ENCODE assay signal across 10 cellular contexts in the genomic region with DNA sequence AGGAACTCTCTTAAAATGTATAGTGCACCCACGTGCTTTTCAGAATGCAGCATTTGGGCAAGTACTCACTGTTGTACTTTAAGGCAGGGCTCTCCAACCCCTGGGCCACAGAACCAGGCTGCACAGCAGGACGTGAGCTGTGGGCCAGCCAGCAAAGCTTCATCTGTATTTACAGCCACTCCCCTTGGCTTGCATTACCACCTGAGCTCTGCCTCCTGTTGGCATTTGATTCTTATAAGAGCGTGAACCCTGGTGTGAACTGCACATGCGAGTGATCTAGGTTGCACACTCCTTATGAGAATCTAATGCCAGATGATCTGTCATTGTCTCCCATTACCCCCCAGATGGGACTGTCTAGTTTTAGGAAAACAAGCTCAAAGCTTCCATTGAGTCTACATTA. TPM values are rescaled to one million over a fixed set of nuclear protein-coding genes. Genes with fewer than 3 reads are reported as not detected.
DNase-seq lines count a peak whose midpoint lies in the region; ATAC-seq, FAIRE-seq and TF ChIP-seq lines count a peak whose summit lies in the region.
"Had no signal": no experiment of that assay in that cellular context is flagged by ENCODE, and none has a peak within 500 bp of the region (broad histone marks: within the 10 kb centered on the region; RNA-seq: fewer than 3 reads in every experiment).

No MANE protein-coding gene starts in this region.

- peak overlapping the region; percentile 48 for H3K4me2 ChIP-seq in OCI-LY3 (ENCODE audit: low read length)
- peak overlapping the region; percentile 15 for H3K4me2 ChIP-seq in endothelial cell of umbilical vein (ENCODE audit: insufficient read depth, low read length)

- H3K79me2 ChIP-seq in OCI-LY3 (ENCODE audit: low read length) (peaks cover 84% of the 10 kb centered on the region), endothelial cell of umbilical vein (ENCODE audit: control insufficient read depth, insufficient read depth, low read length) (peaks cover 69% of the 10 kb centered on the region)

- TF ChIP-seq POLR2A in endothelial cell of umbilical vein (IDR thresholded peaks at IDR 0.05; ENCODE audit: low read depth, low read length) (no peak), H54 (IDR thresholded peaks at IDR 0.05; ENCODE audit: low read depth, low read length) (no peak)

- no peaks in the 10 kb centered on the region for H3K27me3 Mint-ChIP-seq in activated CD4-positive, alpha-beta T cell treated with anti-CD3 and anti-CD28 coated beads, Interleukin-2, amount 10 ng/mL, durations not matched to agents 24 days and 14 days

- CTCF ChIA-PET in endothelial cell of umbilical vein (lab: Charles Lee): interaction anchor here (1.7 kb wide), 1 partner anchor 43 kb away, joined by 5 read pairs; no protein-coding TSS in a partner anchor

- H3K36me3 ChIP-seq in OCI-LY3 (replicated peaks; ENCODE audit: low read depth, low read length) (peaks cover 51% of the 10 kb centered on the region), endothelial cell of umbilical vein (ENCODE audit: control insufficient read depth in 2 of 2, extremely low read depth in 1 of 2, insufficient read depth in 2 of 2, low read length in 2 of 2) (peaks cover 2 to 14% of the 10 kb centered on the region in 2 experiments), psoas muscle (ENCODE audit: insufficient read depth in 1 of 2, low read depth in 1 of 2) (peaks cover 0 to 25% of the 10 kb centered on the region in 2 donors)

- peak overlapping the region; percentile 46; the same call in 1 of the 2 replicates for H3K4me3 ChIP-seq in OCI-LY3 (ENCODE audit: low read length)
- no peak overlapping the region for H3K4me3 ChIP-seq in endothelial cell of umbilical vein (replicated peaks in 1 of 3; ENCODE audit: insufficient read depth in 1 of 3, low read depth in 1 of 3, low read length in 3 of 3)
- peak overlapping the region; percentile 9 for H3K4me3 ChIP-seq in psoas muscle

- TF ChIP-seq CTCF in OCI-LY3 (IDR thresholded peaks at IDR 0.05; ENCODE audit: low read depth, low read length) (no peak), endothelial cell of umbilical vein (IDR thresholded peaks at IDR 0.05; ENCODE audit: extremely low read depth in 1 of 2, insufficient read depth in 1 of 2, low read depth in 1 of 2, low read length in 2 of 2) (no peak), psoas muscle (IDR thresholded peaks at IDR 0.05) (no peak)

- H2AFZ ChIP-seq in OCI-LY3 (ENCODE audit: low read depth, low read length) (no peak overlapping the region), endothelial cell of umbilical vein (ENCODE audit: low read depth, low read length) (no peak overlapping the region)

- dilution Hi-C loops in endothelial cell of umbilical vein (cut with MboI; ENCODE audit: extremely low pct_ligation_motif_present, low sequenced_read_pairs): no loop called here

- H3K27ac Mint-ChIP-seq in activated CD4-positive, alpha-beta T cell treated with anti-CD3 and anti-CD28 coated beads, Interleukin-2, amount 10 ng/mL, durations not matched to agents 24 days and 14 days: peak overlapping the region; percentile 36

- peaks cover 27% of the 10 kb centered on the region for H3K4me1 Mint-ChIP-seq in activated CD4-positive, alpha-beta T cell treated with anti-CD3 and anti-CD28 coated beads, Interleukin-2, amount 10 ng/mL, durations not matched to agents 24 days and 14 days

- H3K27me3 ChIP-seq in OCI-LY3 (ENCODE audit: low read depth, low read length): no peaks in the 10 kb centered on the region
- no peaks in the 10 kb centered on the region for H3K27me3 ChIP-seq in endothelial cell of umbilical vein (ENCODE audit: control insufficient read depth in 2 of 2, insufficient read depth in 2 of 2, low read length in 2 of 2)
- H3K27me3 ChIP-seq in psoas muscle (ENCODE audit: insufficient read depth in 3 of 3, low read length in 2 of 3): no peaks in the 10 kb centered on the region

- H3K9ac ChIP-seq in OCI-LY3 (ENCODE audit: low read length) (no peak overlapping the region), endothelial cell of umbilical vein (replicated peaks; ENCODE audit: extremely low read depth, insufficient read depth, low read length) (no peak overlapping the region)

- intact Hi-C loops in activated CD4-positive, alpha-beta T cell treated with anti-CD3 and anti-CD28 coated beads, Interleukin-2, amount 10 ng/mL, durations not matched to agents 24 days and 14 days (cut with micrococcal nuclease): no loop called here
- intact Hi-C loops in endothelial cell of umbilical vein (cut with micrococcal nuclease): no loop called here
- intact Hi-C loops in psoas muscle (cut with DNase I): no loop called here

- H3K4me1 ChIP-seq in OCI-LY3 (ENCODE audit: low read length) (peaks cover 28% of the 10 kb centered on the region), endothelial cell of umbilical vein (ENCODE audit: control insufficient read depth, extremely low read depth, insufficient read depth, low read length) (peaks cover 18% of the 10 kb centered on the region), psoas muscle (peaks cover 67% of the 10 kb centered on the region)

- peak overlapping the region; percentile 50 for H3K27ac ChIP-seq in OCI-LY3 (ENCODE audit: low read length)
- H3K27ac ChIP-seq in endothelial cell of umbilical vein (ENCODE audit: insufficient read depth, low read depth, low read length): no peak overlapping the region
- H3K27ac ChIP-seq in psoas muscle: no peak overlapping the region

- POLR2A ChIA-PET in endothelial cell of umbilical vein (lab: Charles Lee): interaction anchor here (0.8 kb wide), 1 partner anchor 648 kb away, joined by 5 read pairs; no protein-coding TSS in a partner anchor

- WGBS in psoas muscle, 3 donors: 42 to 62% (median 53%) methylated on average over 4 of the region's 4 CpGs

- peaks cover 65% of the 10 kb centered on the region for H4K20me1 ChIP-seq in OCI-LY3 (ENCODE audit: insufficient read depth, low read length)
- H4K20me1 ChIP-seq in endothelial cell of umbilical vein (replicated peaks; ENCODE audit: control insufficient read depth, extremely low read depth, insufficient read depth, low read length): peaks cover 9% of the 10 kb centered on the region

- no peaks in the 10 kb centered on the region for H3K9me3 Mint-ChIP-seq in activated CD4-positive, alpha-beta T cell treated with anti-CD3 and anti-CD28 coated beads, Interleukin-2, amount 10 ng/mL, durations not matched to agents 24 days and 14 days

- FAIRE-seq in endothelial cell of umbilical vein (lab: Jason Lieb, UNC): no peak
- FAIRE-seq in H54 (lab: Jason Lieb, UNC): no peak

- peaks cover 40% of the 10 kb centered on the region for H3K36me3 Mint-ChIP-seq in activated CD4-positive, alpha-beta T cell treated with anti-CD3 and anti-CD28 coated beads, Interleukin-2, amount 10 ng/mL, durations not matched to agents 24 days and 14 days (ENCODE audit: low read depth)

- BruUV-seq in endothelial cell of umbilical vein (replicated peaks; lab: Mats Ljungman, UMichigan): no TSS peak

- ATAC-seq in psoas muscle (no peak), GM21381 (IDR thresholded peaks at IDR 0.05; ENCODE audit: unreplicated experiment) (no peak)

- no peak for DNase-seq in activated CD4-positive, alpha-beta T cell treated with anti-CD3 and anti-CD28 coated beads, Interleukin-2, amount 10 ng/mL, durations not matched to agents 24 days and 14 days
- DNase-seq in activated CD4-positive, alpha-beta T cell treated with anti-CD3 and anti-CD28 coated beads, Interleukin-2, amount 50 U/mL, for 1 hour: no peak
- no peak for DNase-seq in endothelial cell of umbilical vein (ENCODE audit: low read depth, low spot score)
- DNase-seq in psoas muscle: peak in 1 of 2 donors; percentile 46
- no peak for DNase-seq in H54 (ENCODE audit: insufficient read length, low spot score)
- DNase-seq in T-helper 9 cell: no peak
- DNase-seq: NCI-H526 treated with DMSO at 0.1 percent for 48 hours; stimulated activated CD4-positive, alpha-beta T cell treated with anti-CD3 and anti-CD28 coated beads, Interleukin-15, amount 100 ng/mL, for 24 hours had no signal

- H3K4me3 Mint-ChIP-seq in activated CD4-positive, alpha-beta T cell treated with anti-CD3 and anti-CD28 coated beads, Interleukin-2, amount 10 ng/mL, durations not matched to agents 24 days and 14 days: peak overlapping the region; percentile 47

- H3K9me3 ChIP-seq in OCI-LY3 (ENCODE audit: insufficient read depth, low read length) (no peaks in the 10 kb centered on the region), endothelial cell of umbilical vein (replicated peaks; ENCODE audit: control insufficient read depth, insufficient read depth, low read length) (no peaks in the 10 kb centered on the region), psoas muscle (no peaks in the 10 kb centered on the region)

- H3K9me1 ChIP-seq in endothelial cell of umbilical vein (replicated peaks; ENCODE audit: control insufficient read depth, extremely low read depth, insufficient read depth, low read length): no peaks in the 10 kb centered on the region

TF ChIP-seq in endothelial cell of umbilical vein, 7 proteins besides CTCF, POLR2A, EP300 and RAD21:
- no peak for TF ChIP-seq GATA2 (IDR thresholded peaks at IDR 0.05; ENCODE audit: insufficient read depth, insufficient read length, low read depth, low read length)
TF ChIP-seq in endothelial cell of umbilical vein: peak in this region for 0.

RNA-seq across cellular contexts. Expression of gene C11orf58, which starts 3.0 kb away (rescaled TPM):
- 142 and 149 TPM in 2 replicates for total RNA-seq in activated CD4-positive, alpha-beta T cell treated with anti-CD3 and anti-CD28 coated beads, Interleukin-2, amount 10 ng/mL, durations not matched to agents 24 days and 14 days
- total RNA-seq in endothelial cell of umbilical vein: 131 and 150 TPM in 2 replicates
- polyA plus RNA-seq in endothelial cell of umbilical vein: 41.8 and 88.4 TPM in 2 replicates
- polyA plus RNA-seq in endothelial cell of umbilical vein (2011; cell fraction: cytosol; rRNA removed): 149 and 163 TPM in 2 replicates
- 79.6 and 94.2 TPM in 2 replicates for polyA plus RNA-seq in endothelial cell of umbilical vein (2011; cell fraction: nucleus; rRNA removed)
- 185 and 199 TPM in 2 replicates for polyA plus RNA-seq in endothelial cell of umbilical vein (2012)
- 86.3 and 98.1 TPM in 2 replicates for polyA minus RNA-seq in endothelial cell of umbilical vein
- polyA minus RNA-seq in endothelial cell of umbilical vein (2011; cell fraction: cytosol; rRNA and poly(A)+ RNA removed): 143 TPM
- polyA minus RNA-seq in endothelial cell of umbilical vein (2011; cell fraction: nucleus; rRNA and poly(A)+ RNA removed): 64.9 and 68.3 TPM in 2 replicates
- total RNA-seq in psoas muscle: 100 to 1,000 TPM in 2 of 4 donors, 10 to 100 TPM in 2; 82.6 to 150 (median 102) TPM
- 100 to 1,000 TPM in 1 of 3 donors, 10 to 100 TPM in 2; 80.7 to 218 (median 83.0) TPM for polyA plus RNA-seq in psoas muscle

Comparison
In these comparisons a context has a peak if more than half of its experiments do, and no peak if none do; other contexts are left out.
1. H3K4me3 ChIP-seq: peak in OCI-LY3 (single experiment) and psoas muscle (single experiment); none in endothelial cell of umbilical vein (0 of 3).